Comparison of ENCODE assay signal across 8 cellular contexts in genomic region chr7:106112118-106112971, GRCh38. TPM values are rescaled to one million over a fixed set of nuclear protein-coding genes. Genes with fewer than 3 reads are reported as not detected.
DNase-seq lines count a peak whose midpoint lies in the region; ATAC-seq and TF ChIP-seq lines count a peak whose summit lies in the region.

SYPL1 (minus strand) TSS chr7:106112312; CDS start chr7:106112208, 104 bp downstream.

- peak; percentile 88 for DNase-seq in NCI-H1436 (lab: John Stamatoyannopoulos, UW)
- peak; percentile 85 to 95 (median 91) for DNase-seq in T-cell
- peak; percentile 94 to 96 (median 96) for DNase-seq in adrenal gland
- DNase-seq in left cardiac atrium = peak; percentile 94
- DNase-seq in prostate gland (ENCODE audit: low spot score) = peak; percentile 92

- H3K9me3 Mint-ChIP-seq in T-cell = no peaks in the 10 kb centered on the region

- intact Hi-C loops in adrenal gland (cut with DNase I) = loop anchor here in 1 of 2 donors (5.0 kb wide), 1 partner anchor 45 kb away; no protein-coding TSS in a partner anchor
- intact Hi-C loops in left cardiac atrium (cut with DNase I) = loop anchor here in 1 of 2 donors (5.0 kb wide), 1 partner anchor 45 kb away; no protein-coding TSS in a partner anchor
- intact Hi-C loops in prostate gland (cut with DNase I) = loop anchor here (2.0 kb wide), 1 partner anchor 48 kb away; no protein-coding TSS in a partner anchor

- TF ChIP-seq CTCF in GM12874 (IDR thresholded peaks at IDR 0.05; ENCODE audit: insufficient read depth, low read depth, low read length) (peak; percentile 16; the same call in 1 of the 2 replicates), adrenal gland (IDR thresholded peaks at IDR 0.05) (peak in 1 of 6 experiments; percentile 14), prostate gland (IDR thresholded peaks at IDR 0.05) (peak in 2 of 4 experiments; percentile 23 to 42)

- H3K4me1 ChIP-seq in adrenal gland (replicated peaks in 1 of 2) (peaks cover 26 to 37% of the 10 kb centered on the region in 2 donors), prostate gland (replicated peaks) (peaks cover 2% of the 10 kb centered on the region), urinary bladder (ENCODE audit: insufficient read depth) (peaks cover 1% of the 10 kb centered on the region)

- H3K27me3 ChIP-seq in adrenal gland = no peaks in the 10 kb centered on the region
- no peaks in the 10 kb centered on the region for H3K27me3 ChIP-seq in prostate gland (replicated peaks; ENCODE audit: insufficient read depth)

- H3K4me1 Mint-ChIP-seq in T-cell = peaks cover 73 to 80% (median 74%) of the 10 kb centered on the region in 3 donors

- H3K27me3 Mint-ChIP-seq in T-cell = no peaks in the 10 kb centered on the region

- peak within 1 kb of the TSS; percentile 42 to 92 (median 80) for H3K4me3 ChIP-seq in adrenal gland
- H3K4me3 ChIP-seq in prostate gland = peak within 1 kb of the TSS; percentile 76 to 87
- peak within 1 kb of the TSS; percentile 93 for H3K4me3 ChIP-seq in urinary bladder (ENCODE audit: low read depth, low read length)

- peak within 1 kb of the TSS; percentile 80 to 94 (median 91) for H3K4me3 Mint-ChIP-seq in T-cell

- no peaks in the 10 kb centered on the region for H3K36me3 Mint-ChIP-seq in T-cell

- WGBS in adrenal gland, 4 donors = 1 to 6% (median 3%) methylated on average over 8 to 76 of the region's 76 CpGs
- 2% methylated on average over 54 of the region's 76 CpGs for WGBS in prostate gland
- 1% methylated on average over 76 of the region's 76 CpGs for WGBS in urinary bladder

- CTCF ChIA-PET in T-cell (lab: Charles Lee) = interaction anchor here (0.6 to 1.7 kb wide), 9 partner anchors 34 to 580 kb away, joined by 3 to 8 read pairs (median 3); partner anchors contain the start of gene RINT1 (in 1 of the 2)

- H3K36me3 ChIP-seq in adrenal gland (replicated peaks in 1 of 2) (no peaks in the 10 kb centered on the region), prostate gland (no peaks in the 10 kb centered on the region), urinary bladder (ENCODE audit: insufficient read depth) (no peaks in the 10 kb centered on the region)

- POLR2A ChIA-PET in T-cell (lab: Charles Lee) = interaction anchor here (0.6 to 1.9 kb wide), 10 partner anchors 9 to 173 kb away, joined by 3 to 8 read pairs (median 4); no protein-coding TSS in a partner anchor

- H3K27ac Mint-ChIP-seq in T-cell = peak within 1 kb of the TSS; percentile 90 to 96

- H3K9me3 ChIP-seq in adrenal gland (replicated peaks in 1 of 3) (no peaks in the 10 kb centered on the region), prostate gland (no peaks in the 10 kb centered on the region)

- ATAC-seq in HG02763 (IDR thresholded peaks at IDR 0.05; ENCODE audit: unreplicated experiment) = peak; percentile 77
- peak; percentile 88 to 90 (median 89) for ATAC-seq in T-cell (replicated peaks in 1 of 4)
- ATAC-seq in left cardiac atrium = peak; percentile 95 to 97

- H3K27ac ChIP-seq in adrenal gland (peak within 1 kb of the TSS; percentile 88 to 100 (median 98)), prostate gland (peak within 1 kb of the TSS; percentile 96 to 98), urinary bladder (ENCODE audit: low read depth) (peak within 1 kb of the TSS; percentile 100)

- TF ChIP-seq POLR2A in adrenal gland (IDR thresholded peaks at IDR 0.05) (peak; percentile 32 to 89), prostate gland (IDR thresholded peaks at IDR 0.05) (peak; percentile 63)

RNA-seq across cellular contexts. Expression of gene SYPL1, which starts in this region (rescaled TPM):
- total RNA-seq in T-cell = 10 to 100 TPM; 36.5 to 44.7 (median 42.6) TPM
- 100 to 1,000 TPM in 3 of 8 donors, 10 to 100 TPM in 5; 58.3 to 107 (median 94.3) TPM for total RNA-seq in adrenal gland
- 10 to 100 TPM; 25.0 to 90.3 (median 31.6) TPM for polyA plus RNA-seq in adrenal gland
- total RNA-seq in left cardiac atrium = 10 to 100 TPM; 71.9 to 87.1 TPM
- 100 to 1,000 TPM in 1 of 2 donors, 10 to 100 TPM in 1; 87.9 to 132 TPM for total RNA-seq in prostate gland
- total RNA-seq in urinary bladder = 113 TPM
- polyA plus RNA-seq in urinary bladder = 133 TPM

Comparison
In these comparisons a context has a peak if more than half of its experiments do, and no peak if none do; other contexts are left out.
1. Peak in every context shown above with its lines: DNase-seq, ATAC-seq, H3K4me3 ChIP-seq and H3K27ac ChIP-seq.